In the genomic region with DNA sequence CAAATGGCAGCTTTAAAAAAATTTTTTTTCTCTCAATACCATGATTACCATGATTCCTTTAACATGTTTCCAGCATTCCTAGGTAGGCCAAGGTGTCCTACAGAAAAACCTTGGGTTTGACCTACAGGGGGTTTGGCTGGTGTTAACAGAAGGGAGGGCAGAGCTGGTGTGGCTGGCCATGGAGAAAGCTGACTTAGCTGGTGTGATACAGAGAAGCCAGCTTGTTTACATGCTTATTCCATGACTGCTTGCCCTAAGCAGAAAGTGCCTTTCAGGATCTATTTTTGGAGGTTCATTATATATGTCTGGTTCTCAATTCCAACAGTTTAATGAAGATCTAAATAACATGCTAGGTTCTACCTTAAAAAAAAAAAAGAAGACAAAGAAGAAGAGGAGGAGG, we compare ENCODE assay signal across 1 cellular context.
TF ChIP-seq lines count a peak whose summit lies in the region.

No MANE protein-coding gene starts in this region.

TF ChIP-seq in IMR-90, 13 proteins besides CTCF, POLR2A, EP300 and RAD21 (continued from another document):
- TF ChIP-seq RFX5 (IDR thresholded peaks at IDR 0.05; ENCODE audit: low read depth, low read length) (no peak), MXI1 (IDR thresholded peaks at IDR 0.05; ENCODE audit: borderline replicate concordance, low read depth, low read length) (no peak)
